In genomic region chr7:149422065-149422913, GRCh38 we compare ENCODE assay signal across 8 cellular contexts. TPM values are rescaled to one million over a fixed set of nuclear protein-coding genes. Genes with fewer than 3 reads are reported as not detected.
A peak's percentile ranks its signal among the peaks of the same experiment; 100 is the strongest.
DNase-seq lines count a peak whose midpoint lies in the region; ATAC-seq, FAIRE-seq and TF ChIP-seq lines count a peak whose summit lies in the region.

No MANE protein-coding gene starts in this region.

- POLR2A ChIA-PET in K562 (lab: Yijun Ruan, JAX): interaction anchor here (1.2 to 1.3 kb wide), 2 partner anchors 19 to 73 kb away, joined by 3 to 5 read pairs; no protein-coding TSS in a partner anchor

- H3K9me1 ChIP-seq in K562 (ENCODE audit: control insufficient read depth, insufficient read depth, low read length): no peaks in the 10 kb centered on the region

- no peak; the same call in none of the 2 replicates for TF ChIP-seq EP300 in K562 (IDR thresholded peaks at IDR 0.05; ENCODE audit: low read length)

- DNase-seq in GM13976 (ENCODE audit: low spot score) (peak; percentile 96), NCI-H128 (lab: John Stamatoyannopoulos, UW; ENCODE audit: unreplicated experiment) (peak; percentile 32), T-helper 9 cell (peak; percentile 65), K562 (ENCODE audit: extremely low read depth in 1 of 4, low spot score in 3 of 4) (peak; percentile 90 to 98 (median 98)), RCC 7860 (ENCODE audit: low spot score) (no peak)
- peak; percentile 49 to 56 for DNase-seq in stimulated activated CD4-positive, alpha-beta T cell treated with anti-CD3 and anti-CD28 coated beads, Interleukin-12 subunit alpha, Interleukin-12 subunit beta, amount 100 ng/mL, for 24 hours (ENCODE audit: low read depth in 2 of 2)

- peak overlapping the region; percentile 65 to 93 for H3K9ac ChIP-seq in K562 (ENCODE audit: insufficient read depth in 1 of 2, low read depth in 2 of 2, low read length in 2 of 2)
- peak overlapping the region; percentile 73; the same call in 1 of the 2 replicates for H3K9ac ChIP-seq in iPS-20b (ENCODE audit: low read depth, low read length)

- 17% methylated on average over 71 of the region's 71 CpGs for WGBS in K562 (ENCODE audit: insufficient coverage, low coverage, missing lambda C conversion rate)

- TF ChIP-seq CTCF in GM13976 (IDR thresholded peaks at IDR 0.05; ENCODE audit: borderline replicate concordance, control extremely low read depth, extremely low read depth, insufficient read depth, missing control alignments): peak; percentile 99
- peak; percentile 65 to 99 (median 98) for TF ChIP-seq CTCF in K562 (IDR thresholded peaks at IDR 0.05 in 2 of 3, conservative IDR thresholded peaks at IDR 0.05 in 1 of 3; ENCODE audit: insufficient read depth in 2 of 3, low read depth in 1 of 3, low read length in 3 of 3)

- ATAC-seq in HG02642 (IDR thresholded peaks at IDR 0.05; ENCODE audit: poor library complexity, unreplicated experiment): peak; percentile 96
- ATAC-seq in K562: peak; percentile 98

- H3K4me1 ChIP-seq in K562 (replicated peaks in 1 of 2; ENCODE audit: control insufficient read depth in 2 of 2, insufficient read depth in 2 of 2, low read length in 2 of 2) (peaks cover 3 to 26% of the 10 kb centered on the region in 2 experiments; a peak in 3 of 5 replicates), iPS-20b (ENCODE audit: insufficient read depth, low read length) (no peaks in the 10 kb centered on the region)

- TF ChIP-seq POLR2A in K562 (conservative IDR thresholded peaks at IDR 0.05): peak; percentile 85

- H3K4me3 ChIP-seq in K562 (peak overlapping the region; percentile 50), iPS-20b (ENCODE audit: low read length) (peak overlapping the region; percentile 69)

- H3K27ac ChIP-seq in K562 (ENCODE audit: extremely low read depth, low read depth, low read length): peak overlapping the region; percentile 47; the same call in 1 of the 3 replicates
- H3K27ac ChIP-seq in iPS-20b (ENCODE audit: low read length): no peak overlapping the region

- CTCF ChIA-PET in K562 (lab: Yijun Ruan, JAX; ENCODE audit: low intra/inter-chr PET ratio): interaction anchor here (0.5 to 2.7 kb wide), 16 partner anchors 35 to 1810 kb away, joined by 3 to 9 read pairs (median 4); partner anchors contain the start of genes ZNF212, ZNF746 and ZNF783

- H3K4me2 ChIP-seq in K562 (ENCODE audit: insufficient read depth, low read length): peak overlapping the region; percentile 82

- H2AFZ ChIP-seq in K562 (ENCODE audit: low read depth, low read length): peak overlapping the region; percentile 97

- in situ Hi-C loops in GM13976 (cut with MboI; ENCODE audit: low sequenced_read_pairs, unreplicated experiment): no loop called here
- in situ Hi-C loops in K562 (cut with MboI): no loop called here

- intact Hi-C loops in K562 (cut with micrococcal nuclease): loop anchor here (1.0 to 10.0 kb wide), 6 partner anchors 39 to 225 kb away; partner anchors contain the start of genes ZNF212, ZNF282, ZNF746 and ZNF777

- H3K79me2 ChIP-seq in K562 (ENCODE audit: control insufficient read depth, insufficient read depth, low read length): no peaks in the 10 kb centered on the region

- no TSS peak for BruUV-seq in K562 (replicated peaks; lab: Mats Ljungman, UMichigan)

- H3K27me3 ChIP-seq in K562 (ENCODE audit: control insufficient read depth in 2 of 2, insufficient read depth in 2 of 2, low read length in 2 of 2): no peaks in the 10 kb centered on the region
- peaks cover 7% of the 10 kb centered on the region; the same call in 1 of the 2 replicates for H3K27me3 ChIP-seq in iPS-20b (ENCODE audit: insufficient read depth, low read length)

- no peaks in the 10 kb centered on the region for H3K9me3 ChIP-seq in K562 (replicated peaks; ENCODE audit: control insufficient read depth, insufficient read depth, low read depth, low read length)
- no peaks in the 10 kb centered on the region for H3K9me3 ChIP-seq in iPS-20b (ENCODE audit: insufficient read depth, low read depth, low read length)

- FAIRE-seq in K562 (lab: Jason Lieb, UNC) (peak; percentile 37), RCC 7860 (lab: Jason Lieb, UNC) (no peak)

- no peaks in the 10 kb centered on the region for H4K20me1 ChIP-seq in K562 (replicated peaks; ENCODE audit: control insufficient read depth, insufficient read depth, low read length)

- H3K36me3 ChIP-seq in K562 (ENCODE audit: control insufficient read depth, insufficient read depth, low read length) (no peaks in the 10 kb centered on the region), iPS-20b (ENCODE audit: insufficient read depth, low read depth, low read length) (no peaks in the 10 kb centered on the region)

- TF ChIP-seq RAD21 in K562 (CRISPR knock-in tag; conservative IDR thresholded peaks at IDR 0.05 in 1 of 2, IDR thresholded peaks at IDR 0.05 in 1 of 2): peak; percentile 57 to 97; a peak in 3 of 4 replicates

TF ChIP-seq in K562, 482 proteins besides CTCF, POLR2A, EP300 and RAD21 (continues in another document):
- TF ChIP-seq ZBTB40 (IDR thresholded peaks at IDR 0.05) (peak; percentile 35; the same call in 1 of the 2 replicates), ZBTB40 (CRISPR knock-in tag; IDR thresholded peaks at IDR 0.05) (no peak)

RNA-seq across cellular contexts. Expression of gene ZNF777, which starts 38.6 kb away (rescaled TPM):
- 5.2 and 9.7 TPM in 2 replicates for total RNA-seq in K562 (2011; cell fraction: chromatin; rRNA removed; ENCODE audit: low replicate concordance)
- 7.9 and 8.3 TPM in 2 replicates for total RNA-seq in K562 (2011; cell fraction: nucleolus; rRNA removed)
- 4.2 and 6.0 TPM in 2 replicates for total RNA-seq in K562 (2011; cell fraction: nucleoplasm; rRNA removed)
- total RNA-seq in K562 (2014; rRNA removed) (17.8 and 19.8 TPM in 2 replicates), K562 (2014; rRNA removed; fragmentation: Illumina TruSeq; extraction: Trizol) (5.5 and 7.0 TPM in 2 replicates), K562 (2015; rRNA removed; fragmentation: Illumina TruSeq; extraction: Trizol) (9.0 and 10.6 TPM in 2 replicates), K562 (2021) (29.3 and 32.6 TPM in 2 replicates)
- polyA plus RNA-seq in K562 (2011; rRNA removed) (5.5 and 7.8 TPM in 2 replicates), K562 (2014; fragmentation: Illumina TruSeq; extraction: Trizol) (17.5 and 18.8 TPM in 2 replicates), K562 (2014; fragmentation: Nextera tagmentation; extraction: Ambion mirVana) (under 1 TPM; 0.11 to 0.13 TPM), K562 (2014; rRNA removed) (15.0 and 17.5 TPM in 2 replicates)
- 10.5 and 18.7 TPM in 2 replicates for polyA plus RNA-seq in K562 (2011; cell fraction: cytosol; rRNA removed)
- 5.7 and 8.6 TPM in 2 replicates for polyA plus RNA-seq in K562 (2011; cell fraction: nucleus; rRNA removed)
- 15.3 and 16.5 TPM in 2 replicates for polyA plus RNA-seq in K562 (2012)
- 7.3 and 9.3 TPM in 2 replicates for polyA minus RNA-seq in K562 (2011; rRNA and poly(A)+ RNA removed)
- 12.0 and 21.2 TPM in 2 replicates for polyA minus RNA-seq in K562 (2011; cell fraction: cytosol; rRNA and poly(A)+ RNA removed)
- polyA minus RNA-seq in K562 (2011; cell fraction: nucleus; rRNA and poly(A)+ RNA removed): 5.3 and 6.0 TPM in 2 replicates
